1 cellular context compared by ENCODE assay signal in genomic region chr17:72539981-72540897, GRCh38.
TF ChIP-seq lines count a peak whose summit lies in the region.

No MANE protein-coding gene starts in this region.

TF ChIP-seq in GM12878, 131 proteins besides CTCF, POLR2A, EP300 and RAD21 (continued from another document):
- TF ChIP-seq MEF2B (IDR thresholded peaks at IDR 0.05; ENCODE audit: partially characterized antibody, poor library complexity, severe bottlenecking) (peak; percentile 87), CHD2 (IDR thresholded peaks at IDR 0.05; ENCODE audit: borderline replicate concordance, low read depth, low read length) (no peak), JUNB (IDR thresholded peaks at IDR 0.05) (no peak), GATAD2B (conservative IDR thresholded peaks at IDR 0.05; ENCODE audit: low read depth) (peak; percentile 77), TCF3 (IDR thresholded peaks at IDR 0.05; ENCODE audit: borderline replicate concordance, insufficient read depth, low read depth, low read length) (no peak), TBL1XR1 (IDR thresholded peaks at IDR 0.05; ENCODE audit: low read depth, low read length) (no peak), POU2F2 (IDR thresholded peaks at IDR 0.05; ENCODE audit: borderline replicate concordance, low read depth, low read length) (0 out of 3 replicates have a peak, but pooled peaks have one; percentile 28), HDGF (IDR thresholded peaks at IDR 0.05) (no peak), BACH1 (IDR thresholded peaks at IDR 0.05; ENCODE audit: borderline replicate concordance) (peak; percentile 53; the same call in 1 of the 2 replicates), MYC (IDR thresholded peaks at IDR 0.05; ENCODE audit: insufficient read depth, insufficient read length, insufficient replicate concordance, low read length, severe bottlenecking) (no peak), ZNF622 (IDR thresholded peaks at IDR 0.05) (no peak), BHLHE40 (IDR thresholded peaks at IDR 0.05; ENCODE audit: borderline replicate concordance in 1 of 2, low read depth in 2 of 2, low read length in 1 of 2) (peak; percentile 27 to 83; a peak in 3 of 4 replicates), RB1 (IDR thresholded peaks at IDR 0.05; ENCODE audit: borderline replicate concordance) (peak; percentile 91; the same call in 1 of the 2 replicates), NR2F1 (conservative IDR thresholded peaks at IDR 0.05) (peak; percentile 66), SMC3 (IDR thresholded peaks at IDR 0.05; ENCODE audit: borderline replicate concordance, low read length) (peak; percentile 84), ETV6 (conservative IDR thresholded peaks at IDR 0.05 in 1 of 2, IDR thresholded peaks at IDR 0.05 in 1 of 2; ENCODE audit: borderline replicate concordance in 1 of 2, low read depth in 1 of 2) (no peak)
- TF ChIP-seq, protein P1, sequence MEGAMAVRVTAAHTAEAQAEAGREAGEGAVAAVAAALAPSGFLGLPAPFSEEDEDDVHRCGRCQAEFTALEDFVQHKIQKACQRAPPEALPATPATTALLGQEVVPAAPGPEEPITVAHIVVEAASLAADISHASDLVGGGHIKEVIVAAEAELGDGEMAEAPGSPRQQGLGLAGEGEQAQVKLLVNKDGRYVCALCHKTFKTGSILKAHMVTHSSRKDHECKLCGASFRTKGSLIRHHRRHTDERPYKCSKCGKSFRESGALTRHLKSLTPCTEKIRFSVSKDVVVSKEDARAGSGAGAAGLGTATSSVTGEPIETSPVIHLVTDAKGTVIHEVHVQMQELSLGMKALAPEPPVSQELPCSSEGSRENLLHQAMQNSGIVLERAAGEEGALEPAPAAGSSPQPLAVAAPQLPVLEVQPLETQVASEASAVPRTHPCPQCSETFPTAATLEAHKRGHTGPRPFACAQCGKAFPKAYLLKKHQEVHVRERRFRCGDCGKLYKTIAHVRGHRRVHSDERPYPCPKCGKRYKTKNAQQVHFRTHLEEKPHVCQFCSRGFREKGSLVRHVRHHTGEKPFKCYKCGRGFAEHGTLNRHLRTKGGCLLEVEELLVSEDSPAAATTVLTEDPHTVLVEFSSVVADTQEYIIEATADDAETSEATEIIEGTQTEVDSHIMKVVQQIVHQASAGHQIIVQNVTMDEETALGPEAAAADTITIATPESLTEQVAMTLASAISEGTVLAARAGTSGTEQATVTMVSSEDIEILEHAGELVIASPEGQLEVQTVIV (IDR thresholded peaks at IDR 0.05; ENCODE audit: borderline replicate concordance, partially characterized antibody): no peak
